ENCODE assay signal across 18 cellular contexts in the genomic region with DNA sequence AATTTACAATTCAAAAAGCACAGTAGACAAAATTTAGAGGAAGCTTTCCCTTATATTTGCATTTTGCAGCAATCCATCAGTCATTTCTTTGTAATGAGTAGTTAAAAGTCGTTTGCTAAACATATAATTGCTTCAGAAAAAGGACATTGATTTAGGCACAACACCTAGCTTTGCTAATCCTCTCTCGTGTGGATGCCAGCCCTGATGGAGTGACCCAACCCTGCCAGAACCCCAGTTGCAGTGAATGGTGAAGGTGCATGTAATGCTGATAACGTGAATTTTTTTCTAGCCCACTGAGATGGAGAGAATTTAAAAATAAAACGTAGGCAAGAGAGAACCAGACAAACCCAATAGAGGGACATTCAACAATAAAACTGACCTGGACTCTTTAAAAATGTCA.
DNase-seq lines count a peak whose midpoint lies in the region; ATAC-seq, FAIRE-seq and TF ChIP-seq lines count a peak whose summit lies in the region.
"Had no signal": no experiment of that assay in that cellular context is flagged by ENCODE, and none has a peak within 500 bp of the region (broad histone marks: within the 10 kb centered on the region; RNA-seq: fewer than 3 reads in every experiment).

No MANE protein-coding gene starts in this region.

- no peaks in the 10 kb centered on the region for H3K27me3 Mint-ChIP-seq in GM23338 (ENCODE audit: insufficient read depth, low read depth, poor library complexity)

- no peak overlapping the region for H4K5ac ChIP-seq in IMR-90 (ENCODE audit: low read depth, low read length)

- no peak overlapping the region for H2BK120ac ChIP-seq in IMR-90 (ENCODE audit: low read depth, low read length)

- in situ Hi-C loops in IMR-90 (cut with MboI; ENCODE audit: low sequenced_read_pairs) = no loop called here
- in situ Hi-C loops in K562 (cut with MboI) = no loop called here

- H3K14ac ChIP-seq in IMR-90 (replicated peaks; ENCODE audit: low read depth, low read length) = 0 out of 2 replicates have a peak overlapping the region, but pooled peaks have one; percentile 57

- no peaks in the 10 kb centered on the region for H4K20me1 ChIP-seq in GM23338 (replicated peaks; ENCODE audit: insufficient read depth)
- H4K20me1 ChIP-seq in IMR-90 (ENCODE audit: insufficient read depth, low read length) = no peaks in the 10 kb centered on the region
- H4K20me1 ChIP-seq in K562 (replicated peaks; ENCODE audit: control insufficient read depth, insufficient read depth, low read length) = no peaks in the 10 kb centered on the region
- H4K20me1 ChIP-seq: BLaER1 had no signal

- TF ChIP-seq CTCF in GM23338 (conservative IDR thresholded peaks at IDR 0.05; ENCODE audit: low read depth in 2 of 2) (no peak), IMR-90 (conservative IDR thresholded peaks at IDR 0.05; ENCODE audit: low read depth, low read length) (no peak), K562 (IDR thresholded peaks at IDR 0.05 in 2 of 3, conservative IDR thresholded peaks at IDR 0.05 in 1 of 3; ENCODE audit: insufficient read depth in 2 of 3, low read depth in 1 of 3, low read length in 3 of 3) (no peak)

- no peak overlapping the region for H2BK5ac ChIP-seq in IMR-90 (ENCODE audit: low read depth, low read length, poor library complexity, severe bottlenecking)

- H3K9me2 ChIP-seq in GM23338 (ENCODE audit: insufficient read depth) = no peaks in the 10 kb centered on the region

- H3K9me3 ChIP-seq in IMR-90 (ENCODE audit: control insufficient read depth, insufficient read depth, low read length) (no peaks in the 10 kb centered on the region), K562 (replicated peaks; ENCODE audit: control insufficient read depth, insufficient read depth, low read depth, low read length) (no peaks in the 10 kb centered on the region)
- H3K9me3 ChIP-seq: BLaER1, HAP-1 had no signal

- H2BK15ac ChIP-seq in IMR-90 (ENCODE audit: low read depth, low read length) = no peak overlapping the region

- no CpG with 5 or more reads among the region's 4 CpGs for WGBS in IMR-90 (ENCODE audit: extremely low coverage in 2 of 2, insufficient read length in 1 of 2), 2 experiments
- 28% methylated on average over 4 of the region's 4 CpGs for WGBS in K562 (ENCODE audit: insufficient coverage, low coverage, missing lambda C conversion rate)

- TF ChIP-seq EP300 in K562 (IDR thresholded peaks at IDR 0.05; ENCODE audit: low read length) = no peak

- DNase-seq in GM23338 (ENCODE audit: low spot score) (peak; percentile 10), IMR-90 (no peak), NCI-H526 (lab: John Stamatoyannopoulos, UW) (peak; percentile 86 to 90), K562 (ENCODE audit: extremely low read depth in 1 of 4, low spot score in 3 of 4) (no peak), urothelium cell line (ENCODE audit: low spot score) (no peak), NCI-H1092 treated with DMSO at 0.1 percent for 48 hours (lab: John Stamatoyannopoulos, UW) (no peak), substantia nigra (lab: John Stamatoyannopoulos, UW) (no peak)
- DNase-seq: 8988T; CD4-positive, alpha-beta memory T cell; DMS153; DMS79 had no signal

- H3K23ac ChIP-seq in IMR-90 (ENCODE audit: low read depth, low read length) = no peak overlapping the region

- CTCF ChIA-PET in IMR-90 (lab: Yijun Ruan, JAX) = no interaction called here
- CTCF ChIA-PET in K562 (lab: Yijun Ruan, JAX; ENCODE audit: low intra/inter-chr PET ratio) = no interaction called here

- H3K4me3 ChIP-seq in GM23338 = no peak overlapping the region
- H3K4me3 ChIP-seq in IMR-90 (ENCODE audit: insufficient read depth, low read depth, low read length) = no peak overlapping the region
- H3K4me3 ChIP-seq in K562 = no peak overlapping the region
- H3K4me3 ChIP-seq: BLaER1, GM12878, HAP-1 had no signal

- H4K8ac ChIP-seq in IMR-90 (ENCODE audit: low read depth in 2 of 2, low read length in 2 of 2) = no peak overlapping the region

- ATAC-seq in GM23338 (peak; percentile 57), IMR-90 (ENCODE audit: low read depth) (no peak), K562 (no peak), HG03432 (IDR thresholded peaks at IDR 0.05; ENCODE audit: unreplicated experiment) (no peak)
- ATAC-seq: GM12878 had no signal

- H3K9ac ChIP-seq in IMR-90 (ENCODE audit: low read depth, low read length) = no peak overlapping the region
- H3K9ac ChIP-seq in K562 (ENCODE audit: insufficient read depth in 1 of 2, low read depth in 2 of 2, low read length in 2 of 2) = no peak overlapping the region
- H3K9ac ChIP-seq: BLaER1 had no signal

- H3K79me2 ChIP-seq in GM23338 (replicated peaks; ENCODE audit: insufficient read depth) (no peaks in the 10 kb centered on the region), K562 (ENCODE audit: control insufficient read depth, insufficient read depth, low read length) (no peaks in the 10 kb centered on the region)

- peak overlapping the region; percentile 21 for H3K4me2 ChIP-seq in GM23338
- H3K4me2 ChIP-seq in IMR-90 (ENCODE audit: low read depth, low read length) = no peak overlapping the region
- no peak overlapping the region for H3K4me2 ChIP-seq in K562 (ENCODE audit: insufficient read depth, low read length)
- H3K4me2 ChIP-seq: BLaER1 had no signal

- H2AFZ ChIP-seq in GM23338 (no peak overlapping the region), IMR-90 (replicated peaks; ENCODE audit: low read length, poor library complexity) (no peak overlapping the region), K562 (ENCODE audit: low read depth, low read length) (0 out of 2 replicates have a peak overlapping the region, but pooled peaks have one; percentile 22)

- H3F3A ChIP-seq in GM23338 (replicated peaks; ENCODE audit: low read depth) = no peaks in the 10 kb centered on the region

- H2AK9ac ChIP-seq in IMR-90 (replicated peaks; ENCODE audit: low read depth, low read length, poor library complexity) = no peak overlapping the region

- peaks cover 37% of the 10 kb centered on the region for H3K4me1 Mint-ChIP-seq in GM23338
- H3K4me1 Mint-ChIP-seq: CD4-positive, alpha-beta memory T cell had no signal

- BruUV-seq in IMR-90 (replicated peaks; lab: Mats Ljungman, UMichigan) = no TSS peak
- BruUV-seq in K562 (replicated peaks; lab: Mats Ljungman, UMichigan) = no TSS peak

- TF ChIP-seq RAD21 in IMR-90 (IDR thresholded peaks at IDR 0.05; ENCODE audit: low read length) = no peak
- TF ChIP-seq RAD21 in K562 (CRISPR knock-in tag; conservative IDR thresholded peaks at IDR 0.05 in 1 of 2, IDR thresholded peaks at IDR 0.05 in 1 of 2) = no peak

- no peaks in the 10 kb centered on the region for H3K27me3 ChIP-seq in GM23338 (ENCODE audit: insufficient read depth)
- H3K27me3 ChIP-seq in IMR-90 (ENCODE audit: control insufficient read depth, insufficient read depth, low read length) = no peaks in the 10 kb centered on the region
- H3K27me3 ChIP-seq in K562 (ENCODE audit: control insufficient read depth in 2 of 2, insufficient read depth in 2 of 2, low read length in 2 of 2) = no peaks in the 10 kb centered on the region
- H3K27me3 ChIP-seq: BLaER1 had no signal

- H3K9me1 ChIP-seq in IMR-90 (ENCODE audit: insufficient read depth, low read length) (no peaks in the 10 kb centered on the region), K562 (ENCODE audit: control insufficient read depth, insufficient read depth, low read length) (no peaks in the 10 kb centered on the region)

- H3K18ac ChIP-seq in IMR-90 (ENCODE audit: low read depth, low read length) = no peak overlapping the region

- no peaks in the 10 kb centered on the region for H3K36me3 ChIP-seq in GM23338 (ENCODE audit: insufficient read depth)
- no peaks in the 10 kb centered on the region for H3K36me3 ChIP-seq in IMR-90 (ENCODE audit: control insufficient read depth, insufficient read depth, low read length)
- no peaks in the 10 kb centered on the region for H3K36me3 ChIP-seq in K562 (ENCODE audit: control insufficient read depth, insufficient read depth, low read length)
- H3K36me3 ChIP-seq: BLaER1, HAP-1 had no signal

- no peaks in the 10 kb centered on the region for H3K9me3 Mint-ChIP-seq in GM23338

- TF ChIP-seq POLR2A in IMR-90 (IDR thresholded peaks at IDR 0.05; ENCODE audit: low read depth, low read length) (no peak), K562 (conservative IDR thresholded peaks at IDR 0.05) (no peak)

- H2AK5ac ChIP-seq in IMR-90 (ENCODE audit: low read depth, low read length) = no peak overlapping the region

- no peaks in the 10 kb centered on the region for H3K79me1 ChIP-seq in IMR-90 (ENCODE audit: low read depth in 1 of 2, low read length in 2 of 2)

- no peak overlapping the region; the same call in 1 of the 2 replicates for H3K27ac Mint-ChIP-seq in GM23338
- H3K27ac Mint-ChIP-seq: CD14-positive monocyte; CD4-positive, alpha-beta memory T cell had no signal

- H3K27ac ChIP-seq in GM23338 (ENCODE audit: low read depth) (no peak overlapping the region), IMR-90 (ENCODE audit: insufficient read depth, low read length) (no peak overlapping the region), K562 (ENCODE audit: extremely low read depth, low read depth, low read length) (no peak overlapping the region), substantia nigra (ENCODE audit: low read depth, low read length, poor library complexity, severe bottlenecking) (no peak overlapping the region)
- H3K27ac ChIP-seq: BLaER1 had no signal

- H2BK20ac ChIP-seq in IMR-90 (ENCODE audit: low read depth, low read length) = no peak overlapping the region

- H3K36me3 Mint-ChIP-seq in GM23338 (ENCODE audit: low read depth) = no peaks in the 10 kb centered on the region
- H3K36me3 Mint-ChIP-seq: CD14-positive monocyte; CD4-positive, alpha-beta memory T cell had no signal

- H3K4me1 ChIP-seq in GM23338 (ENCODE audit: insufficient read depth) (peaks cover 34% of the 10 kb centered on the region), IMR-90 (ENCODE audit: control insufficient read depth, insufficient read depth, low read length) (no peaks in the 10 kb centered on the region; the same call in 1 of the 2 replicates), K562 (replicated peaks in 1 of 2; ENCODE audit: control insufficient read depth in 2 of 2, insufficient read depth in 2 of 2, low read length in 2 of 2) (no peaks in the 10 kb centered on the region)
- H3K4me1 ChIP-seq: HAP-1 had no signal

- no peak overlapping the region for H3K56ac ChIP-seq in IMR-90 (ENCODE audit: extremely low read depth, insufficient read depth, low read length)

- no peak overlapping the region for H3K4ac ChIP-seq in IMR-90 (ENCODE audit: low read depth, low read length)

- no peak overlapping the region for H3K4me3 Mint-ChIP-seq in GM23338
- H3K4me3 Mint-ChIP-seq: CD14-positive monocyte; CD4-positive, alpha-beta memory T cell had no signal

- FAIRE-seq in K562 (lab: Jason Lieb, UNC) (no peak), urothelium cell line (lab: Jason Lieb, UNC) (no peak)
- FAIRE-seq: GM12878, H1, HTR-8/SVneo had no signal

- intact Hi-C loops in IMR-90 (cut with micrococcal nuclease) (no loop called here), K562 (cut with micrococcal nuclease) (no loop called here)

- H4K91ac ChIP-seq in IMR-90 (ENCODE audit: insufficient read depth, low read depth, low read length) = no peak overlapping the region

- dilution Hi-C loops in IMR-90 (cut with HindIII; ENCODE audit: low sequenced_read_pairs, unreplicated experiment) = no loop called here

- POLR2A ChIA-PET in IMR-90 (lab: Charles Lee; ENCODE audit: unreplicated experiment) = no interaction called here
- POLR2A ChIA-PET in K562 (lab: Yijun Ruan, JAX) = no interaction called here

TF ChIP-seq in IMR-90, 13 proteins besides CTCF, POLR2A, EP300 and RAD21 (continues in another document):
- no peak for TF ChIP-seq FOS (IDR thresholded peaks at IDR 0.05; ENCODE audit: low read depth, low read length)

Comparison
In these comparisons a context has a peak if more than half of its experiments do, and no peak if none do; other contexts are left out.
1. DNase-seq: peak in GM23338 (single experiment) and NCI-H526 (2 of 2); none in IMR-90 (single experiment), K562 (0 of 4), urothelium cell line (single experiment), NCI-H1092 treated with DMSO at 0.1 percent for 48 hours (single experiment) and substantia nigra (0 of 49).